Comparison of ENCODE assay signal across 11 cellular contexts in the genomic region with DNA sequence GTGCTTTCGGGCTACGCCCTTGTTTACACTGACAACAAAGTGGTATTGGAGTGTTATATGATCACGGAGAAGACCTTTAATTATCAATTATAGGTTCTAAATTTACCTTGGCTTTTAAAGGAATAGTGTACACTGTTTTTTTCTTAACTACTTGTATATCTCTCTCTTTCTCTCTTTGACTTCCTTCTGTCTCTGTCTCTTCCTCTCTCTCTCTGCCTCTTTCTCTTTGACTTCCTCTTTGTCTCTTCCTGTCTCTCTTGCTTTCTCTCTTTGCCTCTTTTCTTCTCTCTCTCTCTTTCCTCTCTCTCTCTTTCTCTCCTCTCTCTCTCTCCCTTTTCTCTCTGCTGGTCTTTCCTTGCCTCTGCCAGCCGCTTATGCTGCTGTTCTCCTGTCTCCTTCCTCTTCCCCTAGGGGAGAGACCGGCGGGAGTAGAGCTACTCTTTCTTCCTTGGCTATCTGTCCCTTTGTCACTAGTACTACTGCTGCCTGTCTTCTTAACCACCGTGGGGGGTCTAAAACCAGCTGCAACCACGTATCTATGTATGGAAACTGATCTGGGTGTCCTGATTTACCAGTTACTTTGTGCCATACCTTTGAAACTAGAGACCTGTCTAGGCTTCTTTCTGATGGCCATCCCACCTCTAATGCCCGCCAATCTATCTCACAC. TPM values are rescaled to one million over a fixed set of nuclear protein-coding genes. Genes with fewer than 3 reads are reported as not detected.
DNase-seq lines count a peak whose midpoint lies in the region; ATAC-seq and TF ChIP-seq lines count a peak whose summit lies in the region.
"Had no signal": no experiment of that assay in that cellular context is flagged by ENCODE, and none has a peak within 500 bp of the region (broad histone marks: within the 10 kb centered on the region; RNA-seq: fewer than 3 reads in every experiment).

No MANE protein-coding gene starts in this region.

- no peaks in the 10 kb centered on the region for H3K9me2 ChIP-seq in MM.1S (replicated peaks; ENCODE audit: insufficient read depth, low read length)

- H3K36me3 Mint-ChIP-seq in CD14-positive monocyte (peaks cover 0 to 3% of the 10 kb centered on the region in 2 donors), endodermal cell (ENCODE audit: low read depth) (no peaks in the 10 kb centered on the region)

- H3K27me3 Mint-ChIP-seq in CD14-positive monocyte (ENCODE audit: low read depth in 3 of 3) = no peaks in the 10 kb centered on the region
- H3K27me3 Mint-ChIP-seq in endodermal cell (ENCODE audit: insufficient read depth) = no peaks in the 10 kb centered on the region

- H3K79me2 ChIP-seq in MM.1S (ENCODE audit: low read length) = no peaks in the 10 kb centered on the region

- H3K9me3 ChIP-seq in endodermal cell (ENCODE audit: control insufficient read depth, low read length) (peaks cover 6% of the 10 kb centered on the region), MM.1S (replicated peaks; ENCODE audit: insufficient read depth, low read length) (no peaks in the 10 kb centered on the region)

- intact Hi-C loops in CD14-positive monocyte (cut with micrococcal nuclease) = no loop called here

- no peaks in the 10 kb centered on the region for H4K20me1 ChIP-seq in MM.1S (ENCODE audit: insufficient read depth, low read length)

- DNase-seq in CD14-positive monocyte (ENCODE audit: low spot score) (no peak), GF-D8 (lab: John Stamatoyannopoulos, UW) (peak; percentile 28), SKM-1 treated with dmso at 0.1 percent for 144 hours (lab: John Stamatoyannopoulos, UW; ENCODE audit: unreplicated experiment) (peak; percentile 12), endodermal cell (peak; percentile 48), MM.1S (no peak), left lobe of liver (ENCODE audit: low spot score) (no peak)
- DNase-seq: C1 segment of cervical spinal cord, nephron progenitor cell, PC-3 had no signal

- no peaks in the 10 kb centered on the region for H3K36me3 ChIP-seq in endodermal cell (ENCODE audit: control insufficient read depth, insufficient read depth, low read length)
- no peaks in the 10 kb centered on the region for H3K36me3 ChIP-seq in MM.1S (replicated peaks; ENCODE audit: insufficient read depth, low read length)

- H3K27ac ChIP-seq in endodermal cell (ENCODE audit: low read depth, low read length) (no peak overlapping the region), MM.1S (ENCODE audit: low read length) (no peak overlapping the region)
- H3K27ac ChIP-seq: epithelial cell of prostate had no signal

- no peaks in the 10 kb centered on the region for H3K27me3 ChIP-seq in endodermal cell (ENCODE audit: control insufficient read depth, insufficient read depth, low read length, poor library complexity, severe bottlenecking)
- no peaks in the 10 kb centered on the region for H3K27me3 ChIP-seq in MM.1S (replicated peaks; ENCODE audit: insufficient read depth, low read length)

- H3K4me1 Mint-ChIP-seq in CD14-positive monocyte (peaks cover 12% of the 10 kb centered on the region), endodermal cell (no peaks in the 10 kb centered on the region)

- H3K4me1 ChIP-seq in endodermal cell (ENCODE audit: control insufficient read depth, insufficient read depth, low read length) = no peaks in the 10 kb centered on the region
- no peaks in the 10 kb centered on the region for H3K4me1 ChIP-seq in MM.1S (ENCODE audit: low read length)

- no peak overlapping the region for H2AFZ ChIP-seq in MM.1S (ENCODE audit: low read length)

- peaks cover 2 to 5% (median 3%) of the 10 kb centered on the region in 7 donors for H3K9me3 Mint-ChIP-seq in CD14-positive monocyte
- H3K9me3 Mint-ChIP-seq in endodermal cell = peaks cover 15% of the 10 kb centered on the region

- ATAC-seq in GM21390 (IDR thresholded peaks at IDR 0.05; ENCODE audit: unreplicated experiment) (no peak), left lobe of liver (no peak)
- ATAC-seq: PC-3 had no signal

- peak overlapping the region in 6 of 7 donors; percentile 17 to 83 (median 75) for H3K27ac Mint-ChIP-seq in CD14-positive monocyte
- no peak overlapping the region for H3K27ac Mint-ChIP-seq in endodermal cell
- H3K27ac Mint-ChIP-seq: nephron progenitor cell had no signal

- no peak overlapping the region for H3K4me2 ChIP-seq in MM.1S (ENCODE audit: low read depth, low read length)

- no peak overlapping the region for H3K4me3 ChIP-seq in endodermal cell (ENCODE audit: low read length)
- no peak overlapping the region for H3K4me3 ChIP-seq in MM.1S (ENCODE audit: low read length)

- H3F3A ChIP-seq in MM.1S (ENCODE audit: insufficient read depth, low read length) = no peaks in the 10 kb centered on the region

- TF ChIP-seq CTCF in CD14-positive monocyte (IDR thresholded peaks at IDR 0.05) = no peak
- TF ChIP-seq CTCF in endodermal cell (conservative IDR thresholded peaks at IDR 0.05) = no peak
- no peak for TF ChIP-seq CTCF in MM.1S (IDR thresholded peaks at IDR 0.05; ENCODE audit: low read length)

- H3K4me3 Mint-ChIP-seq in CD14-positive monocyte = peak overlapping the region in 1 of 2 donors; percentile 7
- H3K4me3 Mint-ChIP-seq in endodermal cell = no peak overlapping the region
- H3K4me3 Mint-ChIP-seq: nephron progenitor cell had no signal

- H3K9ac ChIP-seq in endodermal cell (ENCODE audit: extremely low read depth, low read length, poor library complexity, severe bottlenecking) (no peak overlapping the region), MM.1S (ENCODE audit: low read length) (no peak overlapping the region)

- 81 to 87% methylated on average over 3 to 8 of the region's 9 CpGs for WGBS in endodermal cell (ENCODE audit: insufficient coverage in 1 of 2, insufficient read length in 1 of 2), 2 experiments

RNA-seq across cellular contexts. Expression of gene GSDME, which starts 36.9 kb away (rescaled TPM):
- 1 to 10 TPM in 1 of 2 donors, not detected in 1; 2.3 TPM for polyA plus RNA-seq in CD14-positive monocyte
- total RNA-seq in endodermal cell = 10 to 100 TPM in 1 of 2 donors, 1 to 10 TPM in 1; 8.9 to 17.9 TPM
- polyA plus RNA-seq in endodermal cell (2013, experiment 1 of 2) = 12.9 TPM
- 11.6 TPM for polyA plus RNA-seq in endodermal cell (2013, experiment 2 of 2)
- total RNA-seq in left lobe of liver = 4.8 TPM

Comparison
In these comparisons a context has a peak if more than half of its experiments do, and no peak if none do; other contexts are left out.
1. DNase-seq: peak in GF-D8 (single experiment), SKM-1 treated with dmso at 0.1 percent for 144 hours (single experiment) and endodermal cell (single experiment); none in CD14-positive monocyte (single experiment), MM.1S (single experiment) and left lobe of liver (single experiment).